11 cellular contexts compared by ENCODE assay signal in genomic region chr4:114378306-114378903, GRCh38.
DNase-seq lines count a peak whose midpoint lies in the region; ATAC-seq, FAIRE-seq and TF ChIP-seq lines count a peak whose summit lies in the region.
"Had no signal": no experiment of that assay in that cellular context is flagged by ENCODE, and none has a peak within 500 bp of the region (broad histone marks: within the 10 kb centered on the region; RNA-seq: fewer than 3 reads in every experiment).

No MANE protein-coding gene starts in this region.

- no peaks in the 10 kb centered on the region for H3K9me3 ChIP-seq in A549

- no peak overlapping the region for H3K27ac ChIP-seq in A549
- H3K27ac ChIP-seq: parathyroid adenoma had no signal

- H3K4me2 ChIP-seq in A549: no peak overlapping the region

- POLR2A ChIA-PET in A549 (lab: Yijun Ruan, JAX) (interaction anchor here (0.6 kb wide), 1 partner anchor 855 kb away, joined by 3 read pairs; no protein-coding TSS in a partner anchor), HEK293T (lab: Yijun Ruan, JAX) (no interaction called here)

- no peak for TF ChIP-seq POLR2A in A549 (IDR thresholded peaks at IDR 0.05; ENCODE audit: low read length)

- H3K4me1 ChIP-seq in A549: no peaks in the 10 kb centered on the region
- H3K4me1 ChIP-seq: parathyroid adenoma had no signal

- 25% methylated on average over 4 of the region's 4 CpGs for WGBS in A549 (ENCODE audit: missing lambda C conversion rate)

- no peak for TF ChIP-seq EP300 in A549 (IDR thresholded peaks at IDR 0.05)

- CTCF ChIA-PET in A549 (lab: Yijun Ruan, JAX) (interaction anchor here (0.5 to 2.0 kb wide), 16 partner anchors 9 to 1272 kb away, joined by 3 to 11 read pairs (median 4); no protein-coding TSS in a partner anchor), HEK293T (lab: Yijun Ruan, JAX) (interaction anchor here (0.9 to 1.0 kb wide), 2 partner anchors 428 to 983 kb away, joined by 3 to 6 read pairs; no protein-coding TSS in a partner anchor)

- TF ChIP-seq CTCF in A549 (IDR thresholded peaks at IDR 0.05) (peak; percentile 63), GM12872 (IDR thresholded peaks at IDR 0.05; ENCODE audit: insufficient read depth, low read depth, low read length) (0 out of 3 replicates have a peak, but pooled peaks have one; percentile 7), foreskin fibroblast (IDR thresholded peaks at IDR 0.05; ENCODE audit: low read depth, low read length) (peak; percentile 78)

- TF ChIP-seq RAD21 in A549 (conservative IDR thresholded peaks at IDR 0.05 in 1 of 2, IDR thresholded peaks at IDR 0.05 in 1 of 2): peak; percentile 77 to 83

- H3K4me3 ChIP-seq in A549 (no peak overlapping the region), foreskin fibroblast (ENCODE audit: low read depth in 1 of 2, low read length in 2 of 2) (no peak overlapping the region)

- no peak for FAIRE-seq in A549 (lab: Jason Lieb, UNC)
- peak; percentile 17 for FAIRE-seq in TTC549 (lab: Jason Lieb, UNC)

- ATAC-seq in A549: peak in 1 of 2 experiments; percentile 51; a peak in 1 of 6 replicates
- no peak for ATAC-seq in stimulated activated naive CD8-positive, alpha-beta T cell treated with anti-CD3 and anti-CD28 coated beads, Interleukin-15, Interleukin-2, amounts not matched to agents 100 U/mL and 50 U/mL, for 24 hours

- DNase-seq in A549 (ENCODE audit: low read depth in 1 of 2, low spot score in 1 of 2) (peak in 1 of 2 experiments; percentile 4), foreskin fibroblast (peak; percentile 39 to 78), HEK293T (ENCODE audit: extremely low spot score) (no peak), NOMO-1 treated with dmso at 0.1 percent for 144 hours (lab: John Stamatoyannopoulos, UW; ENCODE audit: unreplicated experiment) (no peak), medulla oblongata (ENCODE audit: extremely low spot score) (no peak)
- DNase-seq in stimulated activated naive CD8-positive, alpha-beta T cell treated with anti-CD3 and anti-CD28 coated beads, Interleukin-15, Interleukin-2, amounts not matched to agents 100 U/mL and 50 U/mL, for 24 hours: no peak
- DNase-seq: activated T-cell treated with anti-CD3 and anti-CD28 coated beads, Interleukin-2, amount 50 U/mL, for 48 hours; glutamatergic neuron had no signal

TF ChIP-seq in A549, 52 proteins besides CTCF, POLR2A, EP300 and RAD21:
- no peak for TF ChIP-seq POLR2AphosphoS2 (conservative IDR thresholded peaks at IDR 0.05; ENCODE audit: low read length)
- no peak for TF ChIP-seq MYC (IDR thresholded peaks at IDR 0.05; ENCODE audit: borderline replicate concordance, low read length)
- no peak for TF ChIP-seq JUNB (IDR thresholded peaks at IDR 0.05)
- peak; percentile 76 for TF ChIP-seq SMC3 (IDR thresholded peaks at IDR 0.05)
- no peak for TF ChIP-seq HES2 (IDR thresholded peaks at IDR 0.05)

TF ChIP-seq in HEK293T, 16 proteins besides CTCF, POLR2A, EP300 and RAD21:
- no peak for TF ChIP-seq LEF1 (IDR thresholded peaks at IDR 0.05; ENCODE audit: borderline replicate concordance)

Comparison
In these comparisons a context has a peak if more than half of its experiments do, and no peak if none do; other contexts are left out.
1. DNase-seq: peak in foreskin fibroblast (2 of 2); none in stimulated activated naive CD8-positive, alpha-beta T cell treated with anti-CD3 and anti-CD28 coated beads, Interleukin-15, Interleukin-2, amounts not matched to agents 100 U/mL and 50 U/mL, for 24 hours (single experiment), HEK293T (single experiment), NOMO-1 treated with dmso at 0.1 percent for 144 hours (single experiment) and medulla oblongata (single experiment).
2. CTCF ChIP-seq: peak in every context shown above with its lines; median percentile 78 in foreskin fibroblast; 63 in A549; 7 in GM12872.